8 cellular contexts compared by ENCODE assay signal in genomic region chr20:45813006-45813340, GRCh38. TPM values are rescaled to one million over a fixed set of nuclear protein-coding genes. Genes with fewer than 3 reads are reported as not detected.
A peak's percentile ranks its signal among the peaks of the same experiment; 100 is the strongest.
DNase-seq lines count a peak whose midpoint lies in the region; ATAC-seq and TF ChIP-seq lines count a peak whose summit lies in the region.

No MANE protein-coding gene starts in this region.

- peaks cover 49% of the 10 kb centered on the region for H3K36me3 Mint-ChIP-seq in activated naive CD8-positive, alpha-beta T cell treated with anti-CD3 and anti-CD28 coated beads, Interleukin-2, amount 10 ng/mL, durations not matched to agents 7 days and 5 days
- peaks cover 23% of the 10 kb centered on the region for H3K36me3 Mint-ChIP-seq in type B pancreatic cell

- ATAC-seq in activated naive CD8-positive, alpha-beta T cell treated with anti-CD3 and anti-CD28 coated beads, Interleukin-2, amount 10 ng/mL, durations not matched to agents 7 days and 5 days (ENCODE audit: low read depth), result no peak
- ATAC-seq in lower lobe of right lung, result no peak
- no peak for ATAC-seq in GM18498 (IDR thresholded peaks at IDR 0.05; ENCODE audit: unreplicated experiment)

- H3K4me3 ChIP-seq in cardiac muscle cell (peak overlapping the region; percentile 78), lower lobe of right lung (peak overlapping the region; percentile 63)

- H3K4me3 Mint-ChIP-seq in activated naive CD8-positive, alpha-beta T cell treated with anti-CD3 and anti-CD28 coated beads, Interleukin-2, amount 10 ng/mL, durations not matched to agents 7 days and 5 days, result peak overlapping the region; percentile 92
- H3K4me3 Mint-ChIP-seq in type B pancreatic cell, result peak overlapping the region; percentile 94

- no peaks in the 10 kb centered on the region for H3K9me3 ChIP-seq in cardiac muscle cell (ENCODE audit: low read depth)
- H3K9me3 ChIP-seq in lower lobe of right lung, result no peaks in the 10 kb centered on the region

- H3K27ac Mint-ChIP-seq in activated naive CD8-positive, alpha-beta T cell treated with anti-CD3 and anti-CD28 coated beads, Interleukin-2, amount 10 ng/mL, durations not matched to agents 7 days and 5 days, result peak overlapping the region; percentile 87
- H3K27ac Mint-ChIP-seq in type B pancreatic cell, result peak overlapping the region; percentile 83

- H3K4me1 ChIP-seq in cardiac muscle cell (ENCODE audit: low read depth) (no peaks in the 10 kb centered on the region), lower lobe of right lung (peaks cover 14% of the 10 kb centered on the region)

- POLR2A ChIA-PET in activated naive CD8-positive, alpha-beta T cell treated with anti-CD3 and anti-CD28 coated beads, Interleukin-2, amount 10 ng/mL, durations not matched to agents 7 days and 5 days (lab: Charles Lee), result interaction anchor here (0.8 to 3.3 kb wide), 12 partner anchors 9 to 397 kb away, joined by 3 to 25 read pairs (median 6); partner anchors contain the start of genes ACOT8, CTSA, DNTTIP1 and NEURL2

- TF ChIP-seq CTCF in cardiac muscle cell (IDR thresholded peaks at IDR 0.05; ENCODE audit: low read depth, low read length) (no peak), lower lobe of right lung (IDR thresholded peaks at IDR 0.05) (no peak), type B pancreatic cell (conservative IDR thresholded peaks at IDR 0.05) (no peak)

- H3K9me3 Mint-ChIP-seq in activated naive CD8-positive, alpha-beta T cell treated with anti-CD3 and anti-CD28 coated beads, Interleukin-2, amount 10 ng/mL, durations not matched to agents 7 days and 5 days, result no peaks in the 10 kb centered on the region
- H3K9me3 Mint-ChIP-seq in type B pancreatic cell, result no peaks in the 10 kb centered on the region

- no peaks in the 10 kb centered on the region for H3K27me3 ChIP-seq in cardiac muscle cell
- H3K27me3 ChIP-seq in lower lobe of right lung (ENCODE audit: low read depth), result no peaks in the 10 kb centered on the region

- no peak for DNase-seq in cardiac muscle cell (ENCODE audit: low read depth in 1 of 2, low spot score in 1 of 2)
- no peak for DNase-seq in cardiac septum (ENCODE audit: low spot score)
- DNase-seq in activated naive CD8-positive, alpha-beta T cell treated with anti-CD3 and anti-CD28 coated beads, Interleukin-2, amount 10 ng/mL, durations not matched to agents 7 days and 5 days, result no peak
- DNase-seq in lower lobe of right lung, result no peak
- DNase-seq in type B pancreatic cell (ENCODE audit: extremely low spot score, unreplicated experiment), result no peak
- DNase-seq in SIG-M5 (lab: John Stamatoyannopoulos, UW), result no peak
- DNase-seq in MV-4-11 (lab: John Stamatoyannopoulos, UW), result no peak

- intact Hi-C loops in cardiac septum (cut with DNase I), result no loop called here
- intact Hi-C loops in lower lobe of right lung (cut with DNase I), result no loop called here

- no peaks in the 10 kb centered on the region for H3K27me3 Mint-ChIP-seq in activated naive CD8-positive, alpha-beta T cell treated with anti-CD3 and anti-CD28 coated beads, Interleukin-2, amount 10 ng/mL, durations not matched to agents 7 days and 5 days
- no peaks in the 10 kb centered on the region for H3K27me3 Mint-ChIP-seq in type B pancreatic cell

- H3K27ac ChIP-seq in cardiac muscle cell (peak overlapping the region; percentile 75), lower lobe of right lung (no peak overlapping the region)

- peaks cover 23% of the 10 kb centered on the region for H3K4me1 Mint-ChIP-seq in activated naive CD8-positive, alpha-beta T cell treated with anti-CD3 and anti-CD28 coated beads, Interleukin-2, amount 10 ng/mL, durations not matched to agents 7 days and 5 days
- H3K4me1 Mint-ChIP-seq in type B pancreatic cell (ENCODE audit: unreplicated experiment), result peaks cover 20% of the 10 kb centered on the region

- peaks cover 20% of the 10 kb centered on the region for H3K36me3 ChIP-seq in cardiac muscle cell
- H3K36me3 ChIP-seq in lower lobe of right lung, result peaks cover 38% of the 10 kb centered on the region

RNA-seq across cellular contexts. Expression of gene UBE2C, which starts 0.5 kb away (rescaled TPM):
- total RNA-seq in cardiac muscle cell (35.4 and 267 TPM in 2 replicates), cardiac septum (0.38 TPM), lower lobe of right lung (3.5 TPM), type B pancreatic cell (ENCODE audit: low replicate concordance) (46.4 and 136 TPM in 2 replicates)
- polyA plus RNA-seq in cardiac muscle cell, result 48.6 and 352 TPM in 2 replicates
- total RNA-seq in activated naive CD8-positive, alpha-beta T cell treated with anti-CD3 and anti-CD28 coated beads, Interleukin-2, amount 10 ng/mL, durations not matched to agents 7 days and 5 days, result 100 to 1,000 TPM; 153 to 154 TPM

RNA-seq across cellular contexts. Expression of gene TNNC2, which starts 14.1 kb away (rescaled TPM):
- 27.9 and 36.0 TPM in 2 replicates for total RNA-seq in cardiac muscle cell
- polyA plus RNA-seq in cardiac muscle cell, result 62.4 and 96.3 TPM in 2 replicates
- not detected for total RNA-seq in cardiac septum
- not detected for total RNA-seq in activated naive CD8-positive, alpha-beta T cell treated with anti-CD3 and anti-CD28 coated beads, Interleukin-2, amount 10 ng/mL, durations not matched to agents 7 days and 5 days
- total RNA-seq in lower lobe of right lung, result not detected
- total RNA-seq in type B pancreatic cell (ENCODE audit: low replicate concordance), result 2.1 TPM in 1 of 2 replicates, not detected in the other

RNA-seq across cellular contexts. Expression of gene SNX21, which starts 20.6 kb away (rescaled TPM):
- total RNA-seq in cardiac muscle cell (109 and 270 TPM in 2 replicates), cardiac septum (19.5 TPM), lower lobe of right lung (24.1 TPM), type B pancreatic cell (ENCODE audit: low replicate concordance) (12.2 and 16.4 TPM in 2 replicates)
- 42.7 and 66.8 TPM in 2 replicates for polyA plus RNA-seq in cardiac muscle cell
- total RNA-seq in activated naive CD8-positive, alpha-beta T cell treated with anti-CD3 and anti-CD28 coated beads, Interleukin-2, amount 10 ng/mL, durations not matched to agents 7 days and 5 days, result 1 to 10 TPM; 2.0 to 2.5 TPM

RNA-seq across cellular contexts. Expression of gene DNTTIP1, which starts 21.2 kb away (rescaled TPM):
- total RNA-seq in cardiac muscle cell (33.0 and 36.4 TPM in 2 replicates), cardiac septum (26.3 TPM), lower lobe of right lung (30.8 TPM), type B pancreatic cell (ENCODE audit: low replicate concordance) (26.5 and 32.9 TPM in 2 replicates)
- 74.1 and 76.0 TPM in 2 replicates for polyA plus RNA-seq in cardiac muscle cell
- 10 to 100 TPM; 29.0 to 30.9 TPM for total RNA-seq in activated naive CD8-positive, alpha-beta T cell treated with anti-CD3 and anti-CD28 coated beads, Interleukin-2, amount 10 ng/mL, durations not matched to agents 7 days and 5 days

RNA-seq across cellular contexts. Expression of gene WFDC3, which starts 21.3 kb away (rescaled TPM):
- total RNA-seq in cardiac muscle cell (not detected in 2 replicates), cardiac septum (2.0 TPM), lower lobe of right lung (3.4 TPM), type B pancreatic cell (ENCODE audit: low replicate concordance) (not detected in 2 replicates)
- polyA plus RNA-seq in cardiac muscle cell, result 1.3 and 2.6 TPM in 2 replicates
- not detected for total RNA-seq in activated naive CD8-positive, alpha-beta T cell treated with anti-CD3 and anti-CD28 coated beads, Interleukin-2, amount 10 ng/mL, durations not matched to agents 7 days and 5 days
